Comparison of ENCODE assay signal across 8 cellular contexts in the genomic region with DNA sequence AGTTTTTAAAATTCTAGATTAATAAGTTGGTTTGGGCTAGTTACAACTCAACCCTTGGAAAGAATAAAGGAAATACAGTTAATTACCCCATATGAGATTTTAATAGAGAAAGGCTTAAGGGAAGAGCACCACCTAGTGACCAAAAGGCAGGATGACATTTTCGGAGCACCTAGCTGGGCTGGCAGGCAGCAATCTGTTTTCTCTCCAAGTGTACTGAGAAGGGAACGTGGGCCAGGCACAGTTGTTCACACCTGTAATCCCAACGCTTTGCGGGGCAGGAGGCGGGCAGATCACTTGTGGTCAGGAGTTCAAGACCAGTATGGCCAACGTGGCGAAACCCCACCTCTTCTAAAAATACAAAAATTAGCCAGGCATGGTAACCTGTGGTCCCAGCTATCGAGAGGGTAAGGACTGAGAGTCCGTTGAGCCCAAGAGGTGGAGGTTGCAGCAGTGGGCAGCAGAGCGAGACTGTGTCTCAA. TPM values are rescaled to one million over a fixed set of nuclear protein-coding genes. Genes with fewer than 3 reads are reported as not detected.
DNase-seq lines count a peak whose midpoint lies in the region; ATAC-seq, FAIRE-seq and TF ChIP-seq lines count a peak whose summit lies in the region.
"Not testable (repeated sequence)": the region's sequence is repeated elsewhere in the genome, so short reads cannot be mapped to it uniquely, and the experiment has no call there.

No MANE protein-coding gene starts in this region.

- not testable (repeated sequence) for TF ChIP-seq POLR2A in HepG2 (IDR thresholded peaks at IDR 0.05; ENCODE audit: insufficient read depth in 1 of 2, low read depth in 2 of 2, low read length in 2 of 2)

- H3K27ac Mint-ChIP-seq in activated B cell treated with CpG ODN at 0.5 μM for 24 hours, result not testable (repeated sequence)
- peak overlapping the region; percentile 75 for H3K27ac Mint-ChIP-seq in MCF 10A (ENCODE audit: low read depth, unreplicated experiment)

- not testable (repeated sequence) for H3K9me3 Mint-ChIP-seq in activated B cell treated with CpG ODN at 0.5 μM for 24 hours; MCF 10A (ENCODE audit: unreplicated experiment)

- TF ChIP-seq CTCF in activated B cell treated with CpG ODN at 0.5 μM for 24 hours (IDR thresholded peaks at IDR 0.05), result not testable (repeated sequence)
- peak; percentile 11 for TF ChIP-seq CTCF in MCF 10A (IDR thresholded peaks at IDR 0.05; ENCODE audit: unreplicated experiment)
- TF ChIP-seq CTCF in fibroblast of pulmonary artery (IDR thresholded peaks at IDR 0.05; ENCODE audit: low read length, missing control alignments), result peak; percentile 18
- TF ChIP-seq CTCF in HepG2 (CRISPR knock-in tag; IDR thresholded peaks at IDR 0.05), result peak; percentile 26
- TF ChIP-seq CTCF in pancreas (IDR thresholded peaks at IDR 0.05), result peak in 1 of 4 donors; percentile 10

- not testable (repeated sequence) for H3K9me3 ChIP-seq in HepG2 (ENCODE audit: low read length); pancreas

- peaks cover 33 to 70% of the 10 kb centered on the region in 2 experiments for H3K36me3 ChIP-seq in HepG2 (replicated peaks in 1 of 2; ENCODE audit: control insufficient read depth in 1 of 2, insufficient read depth in 2 of 2, low read length in 2 of 2)
- H3K36me3 ChIP-seq in pancreas, result peaks cover 0 to 54% (median 18%) of the 10 kb centered on the region in 3 donors

- in situ Hi-C loops in HepG2 (cut with HindIII; ENCODE audit: extremely low pct_ligation_motif_present, low pct_unique_long_range_greater_than_20kb), result loop anchor here (25.0 kb wide), 1 partner anchor 185 kb away; no protein-coding TSS in a partner anchor

- TF ChIP-seq EP300 in HepG2 (IDR thresholded peaks at IDR 0.05; ENCODE audit: low read depth in 2 of 2, low read length in 2 of 2); HepG2 (CRISPR knock-in tag; IDR thresholded peaks at IDR 0.05; ENCODE audit: borderline replicate concordance): not testable (repeated sequence)

- FAIRE-seq in A204.1 (lab: Jason Lieb, UNC) (peak; percentile 80), G401.6 (lab: Jason Lieb, UNC) (peak; percentile 77)
- not testable (repeated sequence) for FAIRE-seq in HepG2 (lab: Jason Lieb, UNC); pancreas (lab: Jason Lieb, UNC)

- not testable (repeated sequence) for H3K4me1 ChIP-seq in HepG2 (ENCODE audit: insufficient read depth, low read length); pancreas

- intact Hi-C loops in activated B cell treated with CpG ODN at 0.5 μM for 24 hours (cut with micrococcal nuclease); MCF 10A (cut with micrococcal nuclease); HepG2 (cut with micrococcal nuclease; ENCODE audit: unreplicated experiment); pancreas (cut with DNase I): not testable (repeated sequence)

- not testable (repeated sequence) for H3K9ac ChIP-seq in HepG2 (ENCODE audit: insufficient read depth, low read depth, low read length)

- H3K27me3 Mint-ChIP-seq in activated B cell treated with CpG ODN at 0.5 μM for 24 hours; MCF 10A (ENCODE audit: insufficient read depth, unreplicated experiment): not testable (repeated sequence)

- POLR2A ChIA-PET in activated B cell treated with CpG ODN at 0.5 μM for 24 hours (lab: Charles Lee), result interaction anchor here (0.7 kb wide), 1 partner anchor 10 kb away, joined by 5 read pairs; no protein-coding TSS in a partner anchor
- POLR2A ChIA-PET in MCF 10A (lab: Yijun Ruan, JAX), result interaction anchor here (0.6 kb wide), 1 partner anchor 421 kb away, joined by 4 read pairs; no protein-coding TSS in a partner anchor
- POLR2A ChIA-PET in HepG2 (lab: Yijun Ruan, JAX), result interaction anchor here (0.9 to 1.5 kb wide), 5 partner anchors 11 to 22 kb away, joined by 3 to 8 read pairs (median 4); a partner anchor contains a TSS

- H3K4me1 Mint-ChIP-seq in activated B cell treated with CpG ODN at 0.5 μM for 24 hours; MCF 10A (ENCODE audit: insufficient read depth, unreplicated experiment): not testable (repeated sequence)

- not testable (repeated sequence) for H3K79me2 ChIP-seq in HepG2 (ENCODE audit: insufficient read depth, low read length)

- not testable (repeated sequence) for H2AFZ ChIP-seq in HepG2 (ENCODE audit: low read length)

- not testable (repeated sequence) for H3K27ac ChIP-seq in HepG2 (ENCODE audit: extremely low read length, insufficient read depth, low read length); pancreas

- WGBS in HepG2 (ENCODE audit: low lambda C conversion rate), result 54% methylated on average over 10 of the region's 10 CpGs
- WGBS in pancreas, 2 donors, result 41 to 71% methylated on average over 5 to 9 of the region's 10 CpGs

- H3K27me3 ChIP-seq in HepG2 (ENCODE audit: control insufficient read depth in 1 of 2, insufficient read depth in 2 of 2, low read length in 2 of 2); pancreas: not testable (repeated sequence)

- not testable (repeated sequence) for H3K4me2 ChIP-seq in HepG2 (ENCODE audit: low read depth, low read length)

- not testable (repeated sequence) for TF ChIP-seq RAD21 in HepG2 (CRISPR knock-in tag; IDR thresholded peaks at IDR 0.05)

- CTCF ChIA-PET in activated B cell treated with CpG ODN at 0.5 μM for 24 hours (lab: Charles Lee) (interaction anchor here (1.1 to 1.8 kb wide), 3 partner anchors 10 to 22 kb away, joined by 4 to 5 read pairs (median 4); no protein-coding TSS in a partner anchor), MCF 10A (lab: Yijun Ruan, JAX) (interaction anchor here (0.6 to 3.2 kb wide), 6 partner anchors 12 to 570 kb away, joined by 3 to 24 read pairs (median 5); no protein-coding TSS in a partner anchor)
- CTCF ChIA-PET in HepG2 (lab: Yijun Ruan, JAX; ENCODE audit: low intra/inter-chr PET ratio, low total read pairs), result not testable (repeated sequence)

- not testable (repeated sequence) for H3K4me3 ChIP-seq in fibroblast of pulmonary artery (replicated peaks; ENCODE audit: low read depth, low read length); HepG2 (replicated peaks in 1 of 3; ENCODE audit: insufficient read depth in 1 of 3, low read depth in 2 of 3, low read length in 3 of 3); pancreas

- not testable (repeated sequence) for H3K4me3 Mint-ChIP-seq in activated B cell treated with CpG ODN at 0.5 μM for 24 hours; MCF 10A (ENCODE audit: unreplicated experiment)

- peaks cover 79% of the 10 kb centered on the region for H3K36me3 Mint-ChIP-seq in activated B cell treated with CpG ODN at 0.5 μM for 24 hours (ENCODE audit: low read depth)
- H3K36me3 Mint-ChIP-seq in MCF 10A (ENCODE audit: insufficient read depth, unreplicated experiment), result peaks cover 76% of the 10 kb centered on the region

- H4K20me1 ChIP-seq in HepG2 (ENCODE audit: insufficient read depth, low read length), result not testable (repeated sequence)

- DNase-seq in NCI-H1105 treated with DMSO at 0.1 percent for 48 hours (lab: John Stamatoyannopoulos, UW), result peak; percentile 6
- DNase-seq in activated B cell treated with CpG ODN at 0.5 μM for 24 hours; MCF 10A (ENCODE audit: unreplicated experiment); fibroblast of pulmonary artery (ENCODE audit: low read depth); HepG2 (ENCODE audit: low spot score); pancreas: not testable (repeated sequence)

- not testable (repeated sequence) for BruUV-seq in MCF 10A (replicated peaks; lab: Mats Ljungman, UMichigan)
- BruUV-seq in HepG2 (replicated peaks; lab: Mats Ljungman, UMichigan), result TSS peak; percentile 7

- ATAC-seq in activated B cell treated with CpG ODN at 0.5 μM for 24 hours (ENCODE audit: low read depth) (peak; percentile 72), HepG2 (peak; percentile 88), pancreas (peak; percentile 82 to 99 (median 94))

RNA-seq across cellular contexts. Expression of a gene that starts 16.5 kb away (rescaled TPM):
- total RNA-seq in activated B cell treated with CpG ODN at 0.5 μM for 24 hours (24.1 and 27.7 TPM in 2 replicates), MCF 10A (2022) (18.9 and 20.6 TPM in 2 replicates), HepG2 (2016; rRNA removed; fragmentation: Illumina TruSeq; extraction: Trizol) (41.8 and 58.3 TPM in 2 replicates), pancreas (10 to 100 TPM in 3 of 6 donors, 1 to 10 TPM in 3; 5.7 to 17.4 (median 10.5) TPM)
- 386 and 399 TPM in 2 replicates for total RNA-seq in HepG2 (2016; cell fraction: cytosol; rRNA removed; fragmentation: Illumina TruSeq; extraction: Trizol; ENCODE audit: low read depth)
- 38.1 and 61.2 TPM in 2 replicates for total RNA-seq in HepG2 (2016; cell fraction: insoluble cytoplasmic fraction; rRNA removed; fragmentation: Illumina TruSeq; extraction: Trizol)
- 288 and 302 TPM in 2 replicates for total RNA-seq in HepG2 (2016; cell fraction: membrane; rRNA removed; fragmentation: Illumina TruSeq; extraction: Trizol)
- total RNA-seq in HepG2 (2016; cell fraction: nucleus; rRNA removed; fragmentation: Illumina TruSeq; extraction: Trizol), result 23.6 and 28.1 TPM in 2 replicates
- polyA plus RNA-seq in HepG2 (2011; rRNA removed) (103 and 135 TPM in 2 replicates), pancreas (10 to 100 TPM; 17.6 to 21.3 TPM)
- polyA plus RNA-seq in HepG2 (2011; cell fraction: cytosol; rRNA removed), result 76.3 and 86.4 TPM in 2 replicates
- polyA plus RNA-seq in HepG2 (2011; cell fraction: nucleus; rRNA removed), result 51.6 and 57.1 TPM in 2 replicates
- polyA plus RNA-seq in HepG2 (2012), result 58.2 and 65.1 TPM in 2 replicates
- polyA plus RNA-seq in HepG2 (2016; cell fraction: cytosol; fragmentation: Illumina TruSeq; extraction: Trizol; ENCODE audit: low read depth), result 580 and 583 TPM in 2 replicates
- polyA plus RNA-seq in HepG2 (2016; cell fraction: insoluble cytoplasmic fraction; fragmentation: Illumina TruSeq; extraction: Trizol; ENCODE audit: low read depth), result 56.0 and 59.7 TPM in 2 replicates
- polyA plus RNA-seq in HepG2 (2016; cell fraction: membrane; fragmentation: Illumina TruSeq; extraction: Trizol; ENCODE audit: low read depth), result 344 and 370 TPM in 2 replicates
- 59.0 and 59.9 TPM in 2 replicates for polyA plus RNA-seq in HepG2 (2016; cell fraction: nucleus; fragmentation: Illumina TruSeq; extraction: Trizol; ENCODE audit: insufficient read depth, low read depth)
- polyA minus RNA-seq in HepG2 (2011; rRNA and poly(A)+ RNA removed; ENCODE audit: low replicate concordance), result 45.2 and 119 TPM in 2 replicates
- 55.7 and 63.7 TPM in 2 replicates for polyA minus RNA-seq in HepG2 (2011; cell fraction: cytosol; rRNA and poly(A)+ RNA removed)
- polyA minus RNA-seq in HepG2 (2011; cell fraction: nucleus; rRNA and poly(A)+ RNA removed), result 36.7 and 38.4 TPM in 2 replicates

RNA-seq across cellular contexts. Expression of a gene that starts 21.7 kb away (rescaled TPM):
- total RNA-seq in activated B cell treated with CpG ODN at 0.5 μM for 24 hours, result 34.5 and 35.8 TPM in 2 replicates
- total RNA-seq in MCF 10A (2022), result 38.8 and 39.7 TPM in 2 replicates
- 67.0 and 101 TPM in 2 replicates for total RNA-seq in HepG2 (2016; rRNA removed; fragmentation: Illumina TruSeq; extraction: Trizol)
- total RNA-seq in HepG2 (2016; cell fraction: cytosol; rRNA removed; fragmentation: Illumina TruSeq; extraction: Trizol; ENCODE audit: low read depth), result 4.5 and 7.2 TPM in 2 replicates
- 66.8 and 102 TPM in 2 replicates for total RNA-seq in HepG2 (2016; cell fraction: insoluble cytoplasmic fraction; rRNA removed; fragmentation: Illumina TruSeq; extraction: Trizol)
- 13.9 and 15.7 TPM in 2 replicates for total RNA-seq in HepG2 (2016; cell fraction: membrane; rRNA removed; fragmentation: Illumina TruSeq; extraction: Trizol)
- 48.4 and 52.4 TPM in 2 replicates for total RNA-seq in HepG2 (2016; cell fraction: nucleus; rRNA removed; fragmentation: Illumina TruSeq; extraction: Trizol)
- polyA plus RNA-seq in HepG2 (2011; rRNA removed), result 43.5 and 45.8 TPM in 2 replicates
- polyA plus RNA-seq in HepG2 (2011; cell fraction: cytosol; rRNA removed), result 20.4 and 34.2 TPM in 2 replicates
- 25.0 and 25.7 TPM in 2 replicates for polyA plus RNA-seq in HepG2 (2011; cell fraction: nucleus; rRNA removed)
- polyA plus RNA-seq in HepG2 (2012), result 38.3 and 41.0 TPM in 2 replicates
- 1.9 and 2.1 TPM in 2 replicates for polyA plus RNA-seq in HepG2 (2016; cell fraction: cytosol; fragmentation: Illumina TruSeq; extraction: Trizol; ENCODE audit: low read depth)
- 73.5 and 79.0 TPM in 2 replicates for polyA plus RNA-seq in HepG2 (2016; cell fraction: insoluble cytoplasmic fraction; fragmentation: Illumina TruSeq; extraction: Trizol; ENCODE audit: low read depth)
- 5.8 and 6.6 TPM in 2 replicates for polyA plus RNA-seq in HepG2 (2016; cell fraction: membrane; fragmentation: Illumina TruSeq; extraction: Trizol; ENCODE audit: low read depth)
- 64.5 and 64.7 TPM in 2 replicates for polyA plus RNA-seq in HepG2 (2016; cell fraction: nucleus; fragmentation: Illumina TruSeq; extraction: Trizol; ENCODE audit: insufficient read depth, low read depth)
- polyA minus RNA-seq in HepG2 (2011; rRNA and poly(A)+ RNA removed; ENCODE audit: low replicate concordance), result 42.6 and 47.9 TPM in 2 replicates
- 36.9 and 45.0 TPM in 2 replicates for polyA minus RNA-seq in HepG2 (2011; cell fraction: cytosol; rRNA and poly(A)+ RNA removed)
- polyA minus RNA-seq in HepG2 (2011; cell fraction: nucleus; rRNA and poly(A)+ RNA removed), result 42.0 and 45.3 TPM in 2 replicates
- 10 to 100 TPM in 4 of 6 donors, 1 to 10 TPM in 2; 7.1 to 12.1 (median 10.6) TPM for total RNA-seq in pancreas
- 10 to 100 TPM in 1 of 2 donors, 1 to 10 TPM in 1; 6.2 to 12.7 TPM for polyA plus RNA-seq in pancreas
